Comparison of ENCODE assay signal across 1 cellular context in the genomic region with DNA sequence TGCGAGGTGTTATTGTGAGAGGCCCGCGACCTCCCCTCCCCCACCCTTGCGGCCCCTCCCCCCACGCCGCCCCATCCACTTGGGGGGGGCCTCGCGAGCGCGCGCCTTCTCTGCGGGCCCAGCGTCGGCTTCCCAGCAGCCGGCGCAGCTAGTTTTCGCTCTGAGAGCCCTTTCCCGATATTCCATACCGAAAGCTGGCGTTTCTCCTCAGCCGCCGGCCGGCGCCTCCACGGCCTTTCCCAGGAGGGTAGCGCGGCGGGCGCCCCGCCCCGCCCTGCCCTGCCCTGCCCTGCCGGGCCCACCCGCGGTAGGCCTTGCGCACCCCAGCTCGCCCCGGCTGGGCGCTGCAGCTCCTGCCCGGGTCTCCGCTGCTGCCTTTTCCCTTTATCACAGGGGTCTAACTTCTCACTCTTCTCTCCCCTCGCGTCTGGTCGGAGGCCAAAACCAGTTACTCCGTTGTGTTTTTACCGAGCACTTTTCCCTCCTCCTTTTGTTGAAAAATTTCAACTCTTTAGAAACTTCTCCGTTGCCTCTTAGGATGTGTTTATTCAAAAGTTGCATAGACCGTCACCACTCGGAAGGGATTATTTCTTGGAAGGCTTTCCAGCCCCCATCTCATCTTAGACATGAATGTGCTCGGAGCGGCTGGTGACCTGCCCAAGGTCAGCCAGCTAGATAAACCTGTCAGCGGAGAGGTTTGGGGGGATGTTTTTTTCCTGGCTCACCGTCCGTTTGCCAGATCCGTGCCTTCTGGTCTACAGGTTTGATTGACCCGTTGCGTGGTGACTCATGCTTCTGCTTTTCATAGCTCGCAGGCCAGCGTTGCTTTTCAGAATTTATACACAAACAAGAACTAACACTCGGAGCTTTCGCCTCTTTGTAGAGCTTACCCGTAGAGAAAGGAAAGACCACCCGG.
A peak's percentile ranks its signal among the peaks of the same experiment; 100 is the strongest.
TF ChIP-seq lines count a peak whose summit lies in the region.

No MANE protein-coding gene starts in this region.

TF ChIP-seq in H1, 55 proteins besides CTCF, POLR2A, EP300 and RAD21:
- TF ChIP-seq SRF (IDR thresholded peaks at IDR 0.05; ENCODE audit: low read depth, low read length) (no peak), SAP30 (IDR thresholded peaks at IDR 0.05; ENCODE audit: insufficient read depth, insufficient replicate concordance, low read length) (peak; percentile 7), HDAC2 (IDR thresholded peaks at IDR 0.05; ENCODE audit: borderline replicate concordance in 1 of 2, low read depth in 2 of 2, low read length in 2 of 2) (no peak), ASH2L (IDR thresholded peaks at IDR 0.05; ENCODE audit: low read length) (peak; percentile 84), SP2 (IDR thresholded peaks at IDR 0.05; ENCODE audit: low read length) (no peak), CHD2 (IDR thresholded peaks at IDR 0.05; ENCODE audit: low read length) (no peak), FOSL1 (IDR thresholded peaks at IDR 0.05; ENCODE audit: insufficient read depth, low read depth, low read length) (no peak), CBX5 (IDR thresholded peaks at IDR 0.05; ENCODE audit: low read depth, low read length) (no peak), SIN3A (conservative IDR thresholded peaks at IDR 0.05 in 1 of 2, IDR thresholded peaks at IDR 0.05 in 1 of 2; ENCODE audit: low read depth in 1 of 2, low read length in 2 of 2) (peak; percentile 28 to 41; a peak in 2 of 4 replicates), MAFK (IDR thresholded peaks at IDR 0.05; ENCODE audit: low read depth, low read length) (no peak), KDM4A (IDR thresholded peaks at IDR 0.05; ENCODE audit: low read depth, low read length, severe bottlenecking) (no peak), YY1 (IDR thresholded peaks at IDR 0.05; ENCODE audit: low read depth, low read length) (0 out of 2 replicates have a peak, but pooled peaks have one; percentile 3), BACH1 (IDR thresholded peaks at IDR 0.05; ENCODE audit: low read length) (no peak), HDAC6 (IDR thresholded peaks at IDR 0.05; ENCODE audit: low read depth, low read length) (no peak), POLR2AphosphoS5 (IDR thresholded peaks at IDR 0.05; ENCODE audit: low read depth, low read length) (0 out of 2 replicates have a peak, but pooled peaks have one; percentile 6), TAF7 (optimal IDR thresholded peaks at IDR 0.05; ENCODE audit: borderline replicate concordance, low read depth, low read length) (peak; percentile 21), NANOG (IDR thresholded peaks at IDR 0.05; ENCODE audit: insufficient read depth, low read depth, low read length, poor library complexity, severe bottlenecking) (no peak), TAF1 (IDR thresholded peaks at IDR 0.05; ENCODE audit: low read depth, low read length) (no peak), TCF12 (IDR thresholded peaks at IDR 0.05; ENCODE audit: low read depth, low read length) (no peak)
